ENCODE assay signal across 12 cellular contexts in genomic region chr12:50933459-50934124, GRCh38. TPM values are rescaled to one million over a fixed set of nuclear protein-coding genes. Genes with fewer than 3 reads are reported as not detected.
DNase-seq lines count a peak whose midpoint lies in the region; ATAC-seq and TF ChIP-seq lines count a peak whose summit lies in the region.
"Had no signal": no experiment of that assay in that cellular context is flagged by ENCODE, and none has a peak within 500 bp of the region (broad histone marks: within the 10 kb centered on the region; RNA-seq: fewer than 3 reads in every experiment).

No MANE protein-coding gene starts in this region.

- no peak overlapping the region for H3K23ac ChIP-seq in mesendoderm (ENCODE audit: low read length)

- no peak for TF ChIP-seq EP300 in transverse colon (IDR thresholded peaks at IDR 0.05; ENCODE audit: low read depth)

- no peak overlapping the region for H3K56ac ChIP-seq in mesendoderm (ENCODE audit: low read length)

- no peak overlapping the region for H4K5ac ChIP-seq in mesendoderm (ENCODE audit: low read length)

- H4K8ac ChIP-seq in mesendoderm (ENCODE audit: low read depth, low read length) = no peak overlapping the region

- POLR2A ChIA-PET in activated CD4-positive, alpha-beta T cell treated with anti-CD3 and anti-CD28 coated beads for 36 hours (lab: Charles Lee) = no interaction called here
- POLR2A ChIA-PET in T-cell (lab: Charles Lee) = no interaction called here

- WGBS in mammary epithelial cell (ENCODE audit: low coverage, missing lambda C conversion rate) = 93% methylated on average over 2 of the region's 2 CpGs
- no CpG with 5 or more reads among the region's 2 CpGs for WGBS in mesendoderm (ENCODE audit: extremely low coverage, insufficient coverage, low lambda C conversion rate)
- WGBS in transverse colon (ENCODE audit: low coverage in 1 of 2), 2 donors = 93 to 100% methylated on average over 1 to 2 of the region's 2 CpGs

- no peak overlapping the region for H3K4ac ChIP-seq in mesendoderm (ENCODE audit: low read depth, low read length)

- H3K18ac ChIP-seq in mesendoderm (ENCODE audit: low read length) = no peak overlapping the region

- H3K4me3 Mint-ChIP-seq in activated CD4-positive, alpha-beta T cell treated with anti-CD3 and anti-CD28 coated beads for 36 hours = no peak overlapping the region
- H3K4me3 Mint-ChIP-seq in T-cell = no peak overlapping the region

- no peak for DNase-seq in activated CD4-positive, alpha-beta T cell treated with anti-CD3 and anti-CD28 coated beads for 36 hours
- no peak for DNase-seq in activated CD4-positive, alpha-beta T cell treated with anti-CD3 and anti-CD28 coated beads for 48 hours
- DNase-seq in mammary epithelial cell (peak; percentile 26), mesendoderm (peak; percentile 72), transverse colon (no peak), T-cell (no peak), kidney tubule cell (ENCODE audit: low spot score) (no peak)
- DNase-seq: ACHN, NCI-H1092 treated with DMSO at 0.1 percent for 48 hours, ovary had no signal

- H3K9me3 Mint-ChIP-seq in activated CD4-positive, alpha-beta T cell treated with anti-CD3 and anti-CD28 coated beads for 36 hours (ENCODE audit: low read depth) = peaks cover 3% of the 10 kb centered on the region
- H3K9me3 Mint-ChIP-seq in T-cell = peaks cover 0 to 2% (median 0%) of the 10 kb centered on the region in 3 donors

- peaks cover 2% of the 10 kb centered on the region for H3K36me3 Mint-ChIP-seq in activated CD4-positive, alpha-beta T cell treated with anti-CD3 and anti-CD28 coated beads for 36 hours (ENCODE audit: low read depth)
- peaks cover 2% of the 10 kb centered on the region for H3K36me3 Mint-ChIP-seq in T-cell

- CTCF ChIA-PET in activated CD4-positive, alpha-beta T cell treated with anti-CD3 and anti-CD28 coated beads for 36 hours (lab: Charles Lee) = interaction anchor here (0.6 kb wide), 1 partner anchor 108 kb away, joined by 3 read pairs; no protein-coding TSS in a partner anchor
- CTCF ChIA-PET in mammary epithelial cell (lab: Charles Lee; ENCODE audit: low non-redundant PET) = no interaction called here
- CTCF ChIA-PET in T-cell (lab: Charles Lee) = no interaction called here

- H4K20me1 ChIP-seq in mammary epithelial cell (ENCODE audit: insufficient read depth, low read length) = no peaks in the 10 kb centered on the region

- H3K4me1 ChIP-seq in mammary epithelial cell (ENCODE audit: insufficient read depth, low read length) = peaks cover 15% of the 10 kb centered on the region
- no peaks in the 10 kb centered on the region for H3K4me1 ChIP-seq in mesendoderm (ENCODE audit: control insufficient read depth, low read depth, low read length)
- peaks cover 29 to 70% (median 52%) of the 10 kb centered on the region in 4 donors for H3K4me1 ChIP-seq in transverse colon

- ATAC-seq in activated CD4-positive, alpha-beta T cell treated with anti-CD3 and anti-CD28 coated beads for 36 hours = peak; percentile 40
- no peak for ATAC-seq in GM21526 (IDR thresholded peaks at IDR 0.05; ENCODE audit: low FRiP score, unreplicated experiment)
- no peak for ATAC-seq in T-cell (replicated peaks in 1 of 4)

- H3K9me3 ChIP-seq in mammary epithelial cell (replicated peaks; ENCODE audit: insufficient read depth, low read length) = no peaks in the 10 kb centered on the region
- no peaks in the 10 kb centered on the region for H3K9me3 ChIP-seq in transverse colon
- H3K9me3 ChIP-seq: ovary had no signal

- BruUV-seq in mammary epithelial cell (replicated peaks; lab: Mats Ljungman, UMichigan) = TSS peak; percentile 82

- no peak overlapping the region for H3K4me2 ChIP-seq in mammary epithelial cell (ENCODE audit: insufficient read depth, low read depth, low read length)
- no peak overlapping the region for H3K4me2 ChIP-seq in mesendoderm (ENCODE audit: low read length)

- H3K79me2 ChIP-seq in mammary epithelial cell (ENCODE audit: insufficient read depth, low read length) = no peaks in the 10 kb centered on the region
- no peaks in the 10 kb centered on the region for H3K79me2 ChIP-seq in mesendoderm (ENCODE audit: control insufficient read depth, insufficient read depth, low read length)

- in situ Hi-C loops in mammary epithelial cell (cut with MboI; ENCODE audit: low sequenced_read_pairs in 2 of 2) = no loop called here
- in situ Hi-C loops in transverse colon (cut with MboI; ENCODE audit: low pct_ligation_motif_present in 1 of 4, low pct_unique_long_range_greater_than_20kb in 1 of 4, low sequenced_read_pairs in 3 of 4) = no loop called here

- no peak overlapping the region for H3K27ac Mint-ChIP-seq in activated CD4-positive, alpha-beta T cell treated with anti-CD3 and anti-CD28 coated beads for 36 hours
- H3K27ac Mint-ChIP-seq in T-cell = no peak overlapping the region

- H2BK15ac ChIP-seq in mesendoderm (replicated peaks; ENCODE audit: low read depth) = no peak overlapping the region

- H2AK5ac ChIP-seq in mesendoderm (ENCODE audit: low read length) = no peak overlapping the region

- no peak overlapping the region for H2AFZ ChIP-seq in mammary epithelial cell (ENCODE audit: low read depth, low read length)

- TF ChIP-seq POLR2A in transverse colon (IDR thresholded peaks at IDR 0.05) = no peak

- H3K4me1 Mint-ChIP-seq in activated CD4-positive, alpha-beta T cell treated with anti-CD3 and anti-CD28 coated beads for 36 hours = peaks cover 10% of the 10 kb centered on the region
- H3K4me1 Mint-ChIP-seq in T-cell = peaks cover 0 to 9% (median 1%) of the 10 kb centered on the region in 3 donors

- H3K27me3 ChIP-seq in mammary epithelial cell (ENCODE audit: insufficient read depth, low read length) = no peaks in the 10 kb centered on the region
- H3K27me3 ChIP-seq in mesendoderm (ENCODE audit: insufficient read depth, low read length, poor library complexity) = no peaks in the 10 kb centered on the region
- no peaks in the 10 kb centered on the region for H3K27me3 ChIP-seq in transverse colon
- H3K27me3 ChIP-seq: ovary had no signal

- no peaks in the 10 kb centered on the region for H3K27me3 Mint-ChIP-seq in activated CD4-positive, alpha-beta T cell treated with anti-CD3 and anti-CD28 coated beads for 36 hours
- H3K27me3 Mint-ChIP-seq in T-cell = no peaks in the 10 kb centered on the region

- no peak overlapping the region for H3K4me3 ChIP-seq in mammary epithelial cell (replicated peaks in 1 of 3; ENCODE audit: insufficient read depth in 1 of 3, low read depth in 2 of 3, low read length in 3 of 3)
- no peak overlapping the region for H3K4me3 ChIP-seq in mesendoderm (ENCODE audit: low read length)
- H3K4me3 ChIP-seq in transverse colon = no peak overlapping the region
- H3K4me3 ChIP-seq: ovary had no signal

- intact Hi-C loops in activated CD4-positive, alpha-beta T cell treated with anti-CD3 and anti-CD28 coated beads for 36 hours (cut with DNase I, micrococcal nuclease) = no loop called here
- intact Hi-C loops in mammary epithelial cell (cut with micrococcal nuclease) (no loop called here), transverse colon (cut with DNase I; ENCODE audit: low total_unique reads) (no loop called here)

- no peak for TF ChIP-seq CTCF in mammary epithelial cell (conservative IDR thresholded peaks at IDR 0.05 in 1 of 2, IDR thresholded peaks at IDR 0.05 in 1 of 2; ENCODE audit: extremely low read depth in 1 of 2, insufficient read depth in 1 of 2, low read depth in 1 of 2, low read length in 2 of 2)
- TF ChIP-seq CTCF in transverse colon (IDR thresholded peaks at IDR 0.05) = no peak

- H2BK5ac ChIP-seq in mesendoderm (ENCODE audit: low read length) = no peak overlapping the region

- no peak overlapping the region for H3K9ac ChIP-seq in mammary epithelial cell (ENCODE audit: insufficient read depth, low read length)
- no peak overlapping the region for H3K9ac ChIP-seq in mesendoderm (ENCODE audit: low read length)

- dilution Hi-C loops in mammary epithelial cell (cut with HindIII; ENCODE audit: low sequenced_read_pairs) = loop anchor here (5.0 kb wide), 1 partner anchor 54 kb away; no protein-coding TSS in a partner anchor

- no peaks in the 10 kb centered on the region for H3K36me3 ChIP-seq in mammary epithelial cell (ENCODE audit: insufficient read depth, low read length)
- H3K36me3 ChIP-seq in mesendoderm (ENCODE audit: control insufficient read depth, insufficient read depth, low read length) = no peaks in the 10 kb centered on the region
- H3K36me3 ChIP-seq in transverse colon = peaks cover 0 to 16% (median 4%) of the 10 kb centered on the region in 4 donors
- H3K36me3 ChIP-seq: ovary had no signal

- H3K27ac ChIP-seq in mammary epithelial cell (ENCODE audit: insufficient read depth, low read depth, low read length) (peak overlapping the region; percentile 2), mesendoderm (ENCODE audit: low read depth, low read length) (no peak overlapping the region), transverse colon (peak overlapping the region; percentile 75 to 80 (median 76))

- no peak overlapping the region for H2BK120ac ChIP-seq in mesendoderm (ENCODE audit: low read depth, low read length)

- H3K79me1 ChIP-seq in mesendoderm (ENCODE audit: low read length) = no peaks in the 10 kb centered on the region

RNA-seq across cellular contexts. Expression of gene HIGD1C, which starts 18.8 kb away (rescaled TPM):
- total RNA-seq in activated CD4-positive, alpha-beta T cell treated with anti-CD3 and anti-CD28 coated beads for 36 hours = not detected
- total RNA-seq in mammary epithelial cell = not detected
- not detected for polyA plus RNA-seq in mammary epithelial cell
- not detected for polyA minus RNA-seq in mammary epithelial cell
- not detected for polyA plus RNA-seq in mesendoderm (2013, experiment 1 of 2)
- polyA plus RNA-seq in mesendoderm (2013, experiment 2 of 2) = not detected
- not detected for total RNA-seq in transverse colon
- not detected for total RNA-seq in T-cell
- total RNA-seq: activated CD8-positive, alpha-beta memory T cell treated with anti-CD3 and anti-CD28 coated beads for 36 hours; ovary had no signal
- polyA plus RNA-seq: ovary had no signal

Comparison
In these comparisons a context has a peak if more than half of its experiments do, and no peak if none do; other contexts are left out.
1. DNase-seq: peak in mammary epithelial cell (single experiment) and mesendoderm (single experiment); none in activated CD4-positive, alpha-beta T cell treated with anti-CD3 and anti-CD28 coated beads for 36 hours (single experiment), activated CD4-positive, alpha-beta T cell treated with anti-CD3 and anti-CD28 coated beads for 48 hours (single experiment), transverse colon (single experiment), T-cell (0 of 34) and kidney tubule cell (single experiment).